In genomic region chr5:78647411-78647818, GRCh38 we compare ENCODE assay signal across 9 cellular contexts. TPM values are rescaled to one million over a fixed set of nuclear protein-coding genes. Genes with fewer than 3 reads are reported as not detected.
DNase-seq lines count a peak whose midpoint lies in the region; ATAC-seq and TF ChIP-seq lines count a peak whose summit lies in the region.
"Had no signal": no experiment of that assay in that cellular context is flagged by ENCODE, and none has a peak within 500 bp of the region (broad histone marks: within the 10 kb centered on the region; RNA-seq: fewer than 3 reads in every experiment).

No MANE protein-coding gene starts in this region.

- H3K27me3 ChIP-seq in CD4-positive, alpha-beta T cell (ENCODE audit: control insufficient read depth, insufficient read depth, low read length), result peaks cover 48% of the 10 kb centered on the region
- no peaks in the 10 kb centered on the region for H3K27me3 ChIP-seq in rectal smooth muscle tissue (ENCODE audit: control insufficient read depth, insufficient read depth, low read length)

- intact Hi-C loops in CD4-positive, alpha-beta T cell (cut with DNase I, micrococcal nuclease), result no loop called here

- no peaks in the 10 kb centered on the region for H3K9me3 ChIP-seq in CD4-positive, alpha-beta T cell (ENCODE audit: control insufficient read depth, low read length)

- H3K9ac ChIP-seq in rectal smooth muscle tissue (ENCODE audit: low read length), result no peak overlapping the region

- peaks cover 70% of the 10 kb centered on the region for H3K27me3 Mint-ChIP-seq in CD4-positive, alpha-beta T cell

- peak overlapping the region; percentile 84 for H3K4me3 Mint-ChIP-seq in CD4-positive, alpha-beta T cell

- no peak overlapping the region for H3K27ac ChIP-seq in CD4-positive, alpha-beta T cell (ENCODE audit: low read depth, low read length)
- peak overlapping the region; percentile 93 for H3K27ac ChIP-seq in rectal smooth muscle tissue (ENCODE audit: low read depth, low read length)

- H3K4me3 ChIP-seq in rectal smooth muscle tissue (ENCODE audit: low read length), result peak overlapping the region; percentile 86

- H3K27ac Mint-ChIP-seq in CD4-positive, alpha-beta T cell, result no peak overlapping the region

- DNase-seq in CD4-positive, alpha-beta T cell, result no peak
- DNase-seq in HK-2 (ENCODE audit: unreplicated experiment) (peak; percentile 37), germinal center (ENCODE audit: low spot score) (peak; percentile 30), DMS153 treated with DMSO at 0.1 percent for 48 hours (lab: John Stamatoyannopoulos, UW; ENCODE audit: unreplicated experiment) (no peak)
- peak; percentile 10 to 23 for DNase-seq in activated CD4-positive, alpha-beta T cell treated with anti-CD3 and anti-CD28 coated beads, Interleukin-2, amount 50 U/mL, for 48 hours

- no peak for TF ChIP-seq CTCF in CD4-positive, alpha-beta T cell (IDR thresholded peaks at IDR 0.05)

- POLR2A ChIA-PET in CD4-positive, alpha-beta T cell (lab: Charles Lee), result no interaction called here

- ATAC-seq in CD4-positive, alpha-beta T cell (ENCODE audit: poor library complexity), result no peak
- ATAC-seq in HG02981 (IDR thresholded peaks at IDR 0.05; ENCODE audit: unreplicated experiment), result no peak
- ATAC-seq in HG02938 (IDR thresholded peaks at IDR 0.05; ENCODE audit: unreplicated experiment), result no peak

- H3K4me1 ChIP-seq in rectal smooth muscle tissue (ENCODE audit: control insufficient read depth, insufficient read depth, low read length), result peaks cover 9% of the 10 kb centered on the region

- H3K4me1 Mint-ChIP-seq in CD4-positive, alpha-beta T cell (ENCODE audit: low read depth), result peaks cover 18% of the 10 kb centered on the region

- H3K36me3 Mint-ChIP-seq in CD4-positive, alpha-beta T cell (ENCODE audit: low read depth), result no peaks in the 10 kb centered on the region

- CTCF ChIA-PET in CD4-positive, alpha-beta T cell (lab: Charles Lee), result no interaction called here

- H3K9me3 Mint-ChIP-seq in CD4-positive, alpha-beta T cell, result no peaks in the 10 kb centered on the region

- H3K36me3 ChIP-seq in rectal smooth muscle tissue (ENCODE audit: control insufficient read depth, insufficient read depth, low read length), result no peaks in the 10 kb centered on the region

RNA-seq across cellular contexts. Expression of gene LHFPL2, which starts 1.2 kb away (rescaled TPM):
- under 1 TPM; 0.19 to 0.25 TPM for total RNA-seq in CD4-positive, alpha-beta T cell
- total RNA-seq: T-helper 2 cell treated with Interferon-gamma antibody and Interleukin-4, amounts not matched to agents 100 ng/mL and 5 ng/mL, for 36 hours had no signal

Comparison
In these comparisons a context has a peak if more than half of its experiments do, and no peak if none do; other contexts are left out.
1. DNase-seq: peak in HK-2 (single experiment), activated CD4-positive, alpha-beta T cell treated with anti-CD3 and anti-CD28 coated beads, Interleukin-2, amount 50 U/mL, for 48 hours (2 of 2) and germinal center (single experiment); none in CD4-positive, alpha-beta T cell (0 of 10) and DMS153 treated with DMSO at 0.1 percent for 48 hours (single experiment).